ENCODE assay signal across 12 cellular contexts in the genomic region with DNA sequence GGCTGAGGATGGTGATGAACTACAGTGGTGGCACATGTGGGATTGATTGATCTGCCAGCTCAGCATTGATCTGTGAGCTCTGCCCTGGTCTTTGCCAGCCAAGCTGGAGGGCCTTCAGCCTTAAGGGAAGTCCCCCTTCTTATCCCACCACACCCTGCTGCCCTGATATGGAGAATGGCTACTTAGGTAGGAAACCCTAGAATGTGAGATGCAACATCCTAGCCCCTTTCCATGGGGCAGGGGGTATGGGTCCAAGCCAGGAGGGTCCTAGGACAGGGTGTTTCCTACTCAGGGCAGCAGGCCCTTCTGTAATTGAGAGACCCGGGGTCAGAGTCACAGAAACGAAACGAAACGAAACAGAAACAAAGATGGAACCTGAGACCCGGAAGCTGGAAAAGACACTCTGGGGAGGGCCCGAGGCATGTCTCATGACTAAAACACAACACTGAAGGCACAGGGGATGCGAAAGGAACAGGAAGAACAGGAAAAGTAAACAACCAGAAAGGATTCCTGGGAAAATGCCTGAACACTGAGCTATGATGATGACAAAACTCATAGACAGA. TPM values are rescaled to one million over a fixed set of nuclear protein-coding genes. Genes with fewer than 3 reads are reported as not detected.
A peak's percentile ranks its signal among the peaks of the same experiment; 100 is the strongest.
DNase-seq lines count a peak whose midpoint lies in the region; FAIRE-seq and TF ChIP-seq lines count a peak whose summit lies in the region.
"Had no signal": no experiment of that assay in that cellular context is flagged by ENCODE, and none has a peak within 500 bp of the region (broad histone marks: within the 10 kb centered on the region; RNA-seq: fewer than 3 reads in every experiment).

No MANE protein-coding gene starts in this region.

- peak; percentile 76 for FAIRE-seq in kidney (lab: Jason Lieb, UNC)
- FAIRE-seq: colon had no signal

- intact Hi-C loops in kidney (cut with DNase I), result no loop called here

- no peaks in the 10 kb centered on the region for H3K9me3 ChIP-seq in kidney (ENCODE audit: control insufficient read depth in 1 of 2, low read length in 2 of 2)
- no peaks in the 10 kb centered on the region for H3K9me3 ChIP-seq in tibial nerve

- TF ChIP-seq CTCF in kidney (IDR thresholded peaks at IDR 0.05; ENCODE audit: borderline replicate concordance, extremely low read depth, insufficient read depth), result no peak
- no peak for TF ChIP-seq CTCF in tibial nerve (IDR thresholded peaks at IDR 0.05)
- no peak for TF ChIP-seq CTCF in GM13976 (IDR thresholded peaks at IDR 0.05; ENCODE audit: borderline replicate concordance, control extremely low read depth, extremely low read depth, insufficient read depth, missing control alignments)

- in situ Hi-C loops in GM13976 (cut with MboI; ENCODE audit: low sequenced_read_pairs, unreplicated experiment), result no loop called here

- DNase-seq in NCI-H748 (lab: John Stamatoyannopoulos, UW; ENCODE audit: unreplicated experiment) (peak; percentile 19), NCI-H748 treated with DMSO at 0.1 percent for 48 hours (lab: John Stamatoyannopoulos, UW) (no peak), amniotic stem cell (lab: John Stamatoyannopoulos, UW) (peak; percentile 17), kidney (no peak), tibial nerve (ENCODE audit: low spot score in 2 of 2) (peak; percentile 45 to 68), NCI-H1048 (lab: John Stamatoyannopoulos, UW) (no peak), midbrain (lab: John Stamatoyannopoulos, UW) (no peak), GM13976 (ENCODE audit: low spot score) (no peak)
- DNase-seq: NCI-H187, nucleus accumbens had no signal

- H3K27ac ChIP-seq in kidney (ENCODE audit: low read depth in 2 of 2, low read length in 2 of 2) (peak overlapping the region; percentile 37 to 78), tibial nerve (peak overlapping the region in 3 of 4 donors; percentile 71 to 76 (median 74))

- H3K4me1 ChIP-seq in kidney (ENCODE audit: control insufficient read depth in 1 of 2, insufficient read depth in 1 of 2, low read depth in 1 of 2, low read length in 2 of 2) (peaks cover 6 to 14% of the 10 kb centered on the region in 2 donors), tibial nerve (peaks cover 0 to 16% (median 5%) of the 10 kb centered on the region in 4 donors)

- H3K27me3 ChIP-seq in tibial nerve, result no peaks in the 10 kb centered on the region

- TF ChIP-seq EP300 in tibial nerve (IDR thresholded peaks at IDR 0.05), result peak; percentile 40 to 58

- peak overlapping the region in 1 of 2 donors; percentile 9 for H3K9ac ChIP-seq in kidney (ENCODE audit: low read length in 2 of 2)

- 42 to 64% methylated on average over 7 of the region's 7 CpGs for WGBS in tibial nerve, 2 donors

- peak overlapping the region; percentile 54 to 71 for H3K4me3 ChIP-seq in kidney (ENCODE audit: low read length in 2 of 2)
- peak overlapping the region in 3 of 4 donors; percentile 10 to 30 (median 27) for H3K4me3 ChIP-seq in tibial nerve

- H3K36me3 ChIP-seq in kidney (ENCODE audit: control insufficient read depth in 1 of 2, insufficient read depth in 2 of 2, low read length in 2 of 2) (no peaks in the 10 kb centered on the region), tibial nerve (no peaks in the 10 kb centered on the region)

- no peak for TF ChIP-seq POLR2A in tibial nerve (IDR thresholded peaks at IDR 0.05)

RNA-seq across cellular contexts. Expression of gene SULT1C2, which starts 16.9 kb away (rescaled TPM):
- total RNA-seq in kidney (67.4 TPM), tibial nerve (1 to 10 TPM in 2 of 4 donors, not detected in 2; 1.3 to 2.0 TPM)
- 117 TPM for polyA plus RNA-seq in kidney (ENCODE audit: insufficient read depth, low read depth, low replicate concordance)
- total RNA-seq: A673 had no signal

RNA-seq across cellular contexts. Expression of gene SULT1C3, which starts 32.0 kb away (rescaled TPM):
- total RNA-seq in kidney (not detected), tibial nerve (not detected)
- polyA plus RNA-seq in kidney (ENCODE audit: insufficient read depth, low read depth, low replicate concordance), result not detected
- total RNA-seq: A673 had no signal

Comparison
In these comparisons a context has a peak if more than half of its experiments do, and no peak if none do; other contexts are left out.
1. DNase-seq: peak in NCI-H748 (single experiment), amniotic stem cell (single experiment) and tibial nerve (2 of 2); none in NCI-H748 treated with DMSO at 0.1 percent for 48 hours (single experiment), kidney (single experiment), NCI-H1048 (single experiment), midbrain (single experiment) and GM13976 (single experiment).
2. RNA of gene SULT1C2, which starts 16.9 kb away (total RNA-seq): 67.4 TPM in kidney (single experiment); 1.3 to 2.0 TPM in tibial nerve; every median in the first group is over 10 times any median in the second.